26 cellular contexts compared by ENCODE assay signal in genomic region chr1:215932558-215932957, GRCh38.
"Had no signal": no experiment of that assay in that cellular context is flagged by ENCODE, and none has a peak within 500 bp of the region (broad histone marks: within the 10 kb centered on the region; RNA-seq: fewer than 3 reads in every experiment).

No MANE protein-coding gene starts in this region.

- H3K9me3 ChIP-seq: adrenal gland, ovary, sigmoid colon, stomach, thyroid gland, upper lobe of left lung, vagina had no signal

- H3K36me3 ChIP-seq: adrenal gland, cardiac muscle cell, ovary, sigmoid colon, stomach, thyroid gland, upper lobe of left lung, vagina had no signal

- H3K27me3 ChIP-seq: adrenal gland, cardiac muscle cell, ovary, sigmoid colon, stomach, thyroid gland, upper lobe of left lung, vagina had no signal

- H3K4me1 ChIP-seq: adrenal gland, sigmoid colon, stomach, thyroid gland, upper lobe of left lung, vagina had no signal

- ATAC-seq: activated CD4-positive, CD25-positive, alpha-beta regulatory T cell treated with anti-CD3 and anti-CD28 coated beads, Interleukin-2, amount 50 U/mL, for 24 hours; left cardiac atrium; naive thymus-derived CD4-positive, alpha-beta T cell; stimulated activated naive B cell treated with anti-CD40 and anti-IgM and Interleukin-4, amounts not matched to agents 10 μg/mL and 1 μg/mL and 100 μg/mL, for 72 hours had no signal

- DNase-seq: activated CD4-positive, alpha-beta memory T cell treated with anti-CD3 and anti-CD28 coated beads for 36 hours; activated CD4-positive, alpha-beta T cell treated with anti-CD3 and anti-CD28 coated beads, Interleukin-2, amount 10 ng/mL, durations not matched to agents 24 days and 14 days; activated CD8-positive, alpha-beta memory T cell treated with anti-CD3 and anti-CD28 coated beads, Interleukin-2, amount 50 U/mL, for 4 hours; activated effector memory CD4-positive, alpha-beta T cell treated with anti-CD3 and anti-CD28 coated beads, Interleukin-2, amount 50 U/mL, for 16 hours; activated naive CD4-positive, alpha-beta T cell treated with anti-CD3 and anti-CD28 coated beads for 36 hours; activated naive CD8-positive, alpha-beta T cell treated with anti-CD3 and anti-CD28 coated beads for 36 hours; activated T-cell treated with anti-CD3 and anti-CD28 coated beads, Interleukin-2, amount 50 U/mL, for 1 hour; adrenal gland; aorta; dorsolateral prefrontal cortex; effector memory CD4-positive, alpha-beta T cell; left cardiac atrium; naive thymus-derived CD4-positive, alpha-beta T cell; ovary; sigmoid colon; stimulated activated CD4-positive, alpha-beta T cell treated with anti-CD3 and anti-CD28 coated beads, Interleukin-2, amount 100 ng/mL, for 24 hours; stimulated activated naive B cell treated with anti-CD40 and anti-IgM and Interleukin-4, amounts not matched to agents 10 μg/mL and 1 μg/mL and 100 μg/mL, for 72 hours; stomach; thyroid gland; upper lobe of left lung had no signal

- H3K4me2 ChIP-seq: smooth muscle cell had no signal

- H3K27ac ChIP-seq: adrenal gland, cardiac muscle cell, coronary artery, dorsolateral prefrontal cortex, ovary, sigmoid colon, stomach, thyroid gland, upper lobe of left lung, vagina had no signal

- H3K4me3 ChIP-seq: adrenal gland, cardiac muscle cell, coronary artery, dorsolateral prefrontal cortex, lung, ovary, sigmoid colon, smooth muscle cell, stomach, thyroid gland, upper lobe of left lung, vagina had no signal
